ENCODE assay signal across 13 cellular contexts in genomic region chr22:43275545-43275981, GRCh38.
DNase-seq lines count a peak whose midpoint lies in the region; ATAC-seq lines count a peak whose summit lies in the region.
"Had no signal": no experiment of that assay in that cellular context is flagged by ENCODE, and none has a peak within 500 bp of the region (broad histone marks: within the 10 kb centered on the region; RNA-seq: fewer than 3 reads in every experiment).

No MANE protein-coding gene starts in this region.

- no peaks in the 10 kb centered on the region for H3K36me3 Mint-ChIP-seq in activated T-helper 1 cell treated with anti-CD3 and anti-CD28 coated beads, Interleukin-12 subunit alpha, Interleukin-12 subunit beta, Interleukin-2, Interleukin-4 antibody, amounts not matched to agents 30 ng/mL and 10 ng/mL and 1 ng/mL, durations not matched to agents 14 hours and 24 hours and 36 hours (ENCODE audit: low read depth)
- no peaks in the 10 kb centered on the region for H3K36me3 Mint-ChIP-seq in activated CD4-positive, alpha-beta memory T cell treated with anti-CD3 and anti-CD28 coated beads, Interleukin-2, amount 10 ng/mL, durations not matched to agents 7 days and 5 days (ENCODE audit: low read depth)
- H3K36me3 Mint-ChIP-seq: activated naive CD4-positive, alpha-beta T cell treated with anti-CD3 and anti-CD28 coated beads, Interleukin-2, amount 10 ng/mL, durations not matched to agents 7 days and 5 days; CD8-positive, alpha-beta memory T cell had no signal

- POLR2A ChIA-PET in activated CD4-positive, alpha-beta memory T cell treated with anti-CD3 and anti-CD28 coated beads, Interleukin-2, amount 10 ng/mL, durations not matched to agents 7 days and 5 days (lab: Charles Lee): no interaction called here

- DNase-seq in ELR (ENCODE audit: low read depth) (peak; percentile 91), MG63 (peak; percentile 43), kidney glomerular epithelial cell (lab: John Stamatoyannopoulos, UW) (peak; percentile 1), caudate nucleus (lab: John Stamatoyannopoulos, UW) (no peak)
- DNase-seq in activated T-helper 1 cell treated with anti-CD3 and anti-CD28 coated beads, Interleukin-12 subunit alpha, Interleukin-12 subunit beta, Interleukin-2, Interleukin-4 antibody, amounts not matched to agents 30 ng/mL and 10 ng/mL and 1 ng/mL, durations not matched to agents 14 hours and 24 hours and 36 hours (ENCODE audit: low spot score): no peak
- no peak for DNase-seq in activated CD4-positive, alpha-beta memory T cell treated with anti-CD3 and anti-CD28 coated beads, Interleukin-2, amount 10 ng/mL, durations not matched to agents 7 days and 5 days
- DNase-seq: activated naive CD4-positive, alpha-beta T cell treated with anti-CD3 and anti-CD28 coated beads, Interleukin-2, amount 10 ng/mL, durations not matched to agents 7 days and 5 days; CD8-positive, alpha-beta memory T cell; kidney; NCI-H1092 treated with DMSO at 0.1 percent for 48 hours; testis had no signal

- H3K27me3 Mint-ChIP-seq in activated T-helper 1 cell treated with anti-CD3 and anti-CD28 coated beads, Interleukin-12 subunit alpha, Interleukin-12 subunit beta, Interleukin-2, Interleukin-4 antibody, amounts not matched to agents 30 ng/mL and 10 ng/mL and 1 ng/mL, durations not matched to agents 14 hours and 24 hours and 36 hours (ENCODE audit: insufficient read depth): peaks cover 2% of the 10 kb centered on the region
- H3K27me3 Mint-ChIP-seq in activated CD4-positive, alpha-beta memory T cell treated with anti-CD3 and anti-CD28 coated beads, Interleukin-2, amount 10 ng/mL, durations not matched to agents 7 days and 5 days: peaks cover 2% of the 10 kb centered on the region

- ATAC-seq in GM21423 (IDR thresholded peaks at IDR 0.05; ENCODE audit: unreplicated experiment): no peak
- ATAC-seq in activated CD4-positive, CD25-positive, alpha-beta regulatory T cell treated with anti-CD3 and anti-CD28 coated beads, Interleukin-2, amount 50 U/mL, for 24 hours: no peak

- intact Hi-C loops in activated T-helper 1 cell treated with anti-CD3 and anti-CD28 coated beads, Interleukin-12 subunit alpha, Interleukin-12 subunit beta, Interleukin-2, Interleukin-4 antibody, amounts not matched to agents 30 ng/mL and 10 ng/mL and 1 ng/mL, durations not matched to agents 14 hours and 24 hours and 36 hours (cut with micrococcal nuclease): no loop called here

- H3K9me3 ChIP-seq in MG63: no peaks in the 10 kb centered on the region
- H3K9me3 ChIP-seq: testis had no signal

- H3K27ac ChIP-seq in caudate nucleus (ENCODE audit: low read depth, low read length): no peak overlapping the region
- H3K27ac ChIP-seq: testis had no signal

- CTCF ChIA-PET in activated CD4-positive, alpha-beta memory T cell treated with anti-CD3 and anti-CD28 coated beads, Interleukin-2, amount 10 ng/mL, durations not matched to agents 7 days and 5 days (lab: Charles Lee): interaction anchor here (0.5 to 1.3 kb wide), 4 partner anchors 53 to 110 kb away, joined by 3 to 6 read pairs (median 3); no protein-coding TSS in a partner anchor

- H3K27ac Mint-ChIP-seq in activated T-helper 1 cell treated with anti-CD3 and anti-CD28 coated beads, Interleukin-12 subunit alpha, Interleukin-12 subunit beta, Interleukin-2, Interleukin-4 antibody, amounts not matched to agents 30 ng/mL and 10 ng/mL and 1 ng/mL, durations not matched to agents 14 hours and 24 hours and 36 hours: peak overlapping the region; percentile 31
- H3K27ac Mint-ChIP-seq in activated CD4-positive, alpha-beta memory T cell treated with anti-CD3 and anti-CD28 coated beads, Interleukin-2, amount 10 ng/mL, durations not matched to agents 7 days and 5 days: no peak overlapping the region
- H3K27ac Mint-ChIP-seq: activated naive CD4-positive, alpha-beta T cell treated with anti-CD3 and anti-CD28 coated beads, Interleukin-2, amount 10 ng/mL, durations not matched to agents 7 days and 5 days had no signal

- H3K27me3 ChIP-seq in MG63: no peaks in the 10 kb centered on the region
- H3K27me3 ChIP-seq: testis had no signal

- no peak overlapping the region for H3K4me3 Mint-ChIP-seq in activated T-helper 1 cell treated with anti-CD3 and anti-CD28 coated beads, Interleukin-12 subunit alpha, Interleukin-12 subunit beta, Interleukin-2, Interleukin-4 antibody, amounts not matched to agents 30 ng/mL and 10 ng/mL and 1 ng/mL, durations not matched to agents 14 hours and 24 hours and 36 hours
- no peak overlapping the region for H3K4me3 Mint-ChIP-seq in activated CD4-positive, alpha-beta memory T cell treated with anti-CD3 and anti-CD28 coated beads, Interleukin-2, amount 10 ng/mL, durations not matched to agents 7 days and 5 days
- H3K4me3 Mint-ChIP-seq: activated naive CD4-positive, alpha-beta T cell treated with anti-CD3 and anti-CD28 coated beads, Interleukin-2, amount 10 ng/mL, durations not matched to agents 7 days and 5 days; CD8-positive, alpha-beta memory T cell had no signal

- H3K9me3 Mint-ChIP-seq in activated T-helper 1 cell treated with anti-CD3 and anti-CD28 coated beads, Interleukin-12 subunit alpha, Interleukin-12 subunit beta, Interleukin-2, Interleukin-4 antibody, amounts not matched to agents 30 ng/mL and 10 ng/mL and 1 ng/mL, durations not matched to agents 14 hours and 24 hours and 36 hours: no peaks in the 10 kb centered on the region
- no peaks in the 10 kb centered on the region for H3K9me3 Mint-ChIP-seq in activated CD4-positive, alpha-beta memory T cell treated with anti-CD3 and anti-CD28 coated beads, Interleukin-2, amount 10 ng/mL, durations not matched to agents 7 days and 5 days
- H3K9me3 Mint-ChIP-seq: activated naive CD4-positive, alpha-beta T cell treated with anti-CD3 and anti-CD28 coated beads, Interleukin-2, amount 10 ng/mL, durations not matched to agents 7 days and 5 days; CD8-positive, alpha-beta memory T cell had no signal

- H3K36me3 ChIP-seq in MG63: no peaks in the 10 kb centered on the region

- no peak overlapping the region for H3K4me3 ChIP-seq in MG63
- H3K4me3 ChIP-seq: testis had no signal

- peaks cover 8% of the 10 kb centered on the region for H3K4me1 Mint-ChIP-seq in activated T-helper 1 cell treated with anti-CD3 and anti-CD28 coated beads, Interleukin-12 subunit alpha, Interleukin-12 subunit beta, Interleukin-2, Interleukin-4 antibody, amounts not matched to agents 30 ng/mL and 10 ng/mL and 1 ng/mL, durations not matched to agents 14 hours and 24 hours and 36 hours (ENCODE audit: low read depth)
- H3K4me1 Mint-ChIP-seq in activated CD4-positive, alpha-beta memory T cell treated with anti-CD3 and anti-CD28 coated beads, Interleukin-2, amount 10 ng/mL, durations not matched to agents 7 days and 5 days: peaks cover 15% of the 10 kb centered on the region

Comparison
In these comparisons a context has a peak if more than half of its experiments do, and no peak if none do; other contexts are left out.
1. DNase-seq: peak in ELR (single experiment), MG63 (single experiment) and kidney glomerular epithelial cell (single experiment); none in activated T-helper 1 cell treated with anti-CD3 and anti-CD28 coated beads, Interleukin-12 subunit alpha, Interleukin-12 subunit beta, Interleukin-2, Interleukin-4 antibody, amounts not matched to agents 30 ng/mL and 10 ng/mL and 1 ng/mL, durations not matched to agents 14 hours and 24 hours and 36 hours (single experiment), caudate nucleus (0 of 61) and activated CD4-positive, alpha-beta memory T cell treated with anti-CD3 and anti-CD28 coated beads, Interleukin-2, amount 10 ng/mL, durations not matched to agents 7 days and 5 days (single experiment).